14 cellular contexts compared by ENCODE assay signal in the genomic region with DNA sequence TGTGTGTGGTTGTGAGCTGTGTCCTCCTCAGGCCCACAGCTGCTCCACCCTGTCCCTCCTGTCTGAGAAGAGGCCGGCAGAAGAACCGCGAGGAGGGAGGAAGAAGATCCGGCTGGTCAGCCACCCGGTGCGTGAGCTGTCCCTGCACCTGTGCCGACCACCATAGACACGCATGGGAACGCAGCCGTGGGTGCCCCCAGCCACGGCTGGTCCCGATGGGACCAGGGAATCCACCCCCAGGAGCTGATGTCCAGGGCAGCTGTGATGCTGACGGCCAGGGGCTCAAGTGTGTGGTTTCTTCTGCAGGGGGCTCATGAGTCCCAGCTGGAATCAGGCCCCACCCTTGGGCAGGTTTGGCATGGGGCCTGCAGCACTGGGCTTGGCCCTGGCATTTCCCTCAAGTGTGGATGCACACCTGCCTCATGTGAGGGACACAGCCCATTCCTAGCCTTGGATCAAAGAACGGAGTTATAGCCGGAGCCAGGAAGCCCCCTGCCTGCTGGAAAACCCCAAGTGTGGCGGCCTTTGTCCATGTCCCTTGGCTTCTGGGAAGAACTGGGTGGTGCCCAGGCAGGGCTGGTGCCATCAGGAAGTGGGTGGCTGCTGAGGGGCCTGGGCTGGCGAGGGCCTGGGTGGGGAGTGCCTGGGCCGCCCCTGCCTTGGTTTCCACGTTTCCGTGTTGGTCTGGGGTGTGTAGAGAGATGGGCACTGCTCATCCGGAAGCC. TPM values are rescaled to one million over a fixed set of nuclear protein-coding genes. Genes with fewer than 3 reads are reported as not detected.
DNase-seq lines count a peak whose midpoint lies in the region; ATAC-seq, FAIRE-seq and TF ChIP-seq lines count a peak whose summit lies in the region.
"Had no signal": no experiment of that assay in that cellular context is flagged by ENCODE, and none has a peak within 500 bp of the region (broad histone marks: within the 10 kb centered on the region; RNA-seq: fewer than 3 reads in every experiment).

No MANE protein-coding gene starts in this region.

- H3K27ac ChIP-seq in K562 (ENCODE audit: extremely low read depth, low read depth, low read length) = no peak overlapping the region
- no peak overlapping the region for H3K27ac ChIP-seq in osteoblast (ENCODE audit: low read depth, low read length)
- H3K27ac ChIP-seq: gastrocnemius medialis, pancreas had no signal

- H3K4me3 ChIP-seq in K562 (no peak overlapping the region), osteoblast (ENCODE audit: insufficient read depth, low read length) (no peak overlapping the region)
- H3K4me3 ChIP-seq: gastrocnemius medialis, pancreas had no signal

- no peak overlapping the region for H3K9ac ChIP-seq in K562 (ENCODE audit: insufficient read depth in 1 of 2, low read depth in 2 of 2, low read length in 2 of 2)

- H3K27me3 ChIP-seq in K562 (ENCODE audit: control insufficient read depth in 2 of 2, insufficient read depth in 2 of 2, low read length in 2 of 2) (no peaks in the 10 kb centered on the region), osteoblast (ENCODE audit: insufficient read depth, low read length) (no peaks in the 10 kb centered on the region)
- H3K27me3 ChIP-seq: gastrocnemius medialis, pancreas had no signal

- TF ChIP-seq EP300 in K562 (IDR thresholded peaks at IDR 0.05; ENCODE audit: low read length) = no peak

- 89% methylated on average over 17 of the region's 21 CpGs for WGBS in K562 (ENCODE audit: insufficient coverage, low coverage, missing lambda C conversion rate)

- no peak for DNase-seq in HFFc6
- DNase-seq in K562 (ENCODE audit: extremely low read depth in 1 of 4, low spot score in 3 of 4) = no peak
- DNase-seq in osteoblast (ENCODE audit: insufficient read length, low spot score, missing footprints) = peak; percentile 84
- no peak for DNase-seq in NCI-H2227 treated with DMSO at 0.1 percent for 48 hours (lab: John Stamatoyannopoulos, UW)
- no peak for DNase-seq in stimulated activated CD4-positive, alpha-beta T cell treated with anti-CD3 and anti-CD28 coated beads, Interleukin-15, amount 100 ng/mL, for 24 hours
- DNase-seq: activated naive CD8-positive, alpha-beta T cell treated with anti-CD3 and anti-CD28 coated beads for 36 hours; cortex of kidney; gastrocnemius medialis; GOT3; NCI-H774 had no signal

- no peak for ATAC-seq in K562
- ATAC-seq in HG03159 (IDR thresholded peaks at IDR 0.05; ENCODE audit: unreplicated experiment) = no peak

- FAIRE-seq in K562 (lab: Jason Lieb, UNC) = no peak
- FAIRE-seq: pancreas had no signal

- TF ChIP-seq RAD21 in K562 (CRISPR knock-in tag; conservative IDR thresholded peaks at IDR 0.05 in 1 of 2, IDR thresholded peaks at IDR 0.05 in 1 of 2) = no peak

- H3K79me2 ChIP-seq in K562 (ENCODE audit: control insufficient read depth, insufficient read depth, low read length) (no peaks in the 10 kb centered on the region), osteoblast (ENCODE audit: insufficient read depth, low read length) (no peaks in the 10 kb centered on the region)

- H2AFZ ChIP-seq in K562 (ENCODE audit: low read depth, low read length) (no peak overlapping the region), osteoblast (ENCODE audit: low read length) (no peak overlapping the region)

- in situ Hi-C loops in K562 (cut with MboI) = no loop called here

- H3K4me3 Mint-ChIP-seq in HFFc6 = no peak overlapping the region; the same call in 1 of the 2 replicates
- H3K4me3 Mint-ChIP-seq: activated naive CD8-positive, alpha-beta T cell treated with anti-CD3 and anti-CD28 coated beads for 36 hours; stimulated activated naive CD8-positive, alpha-beta T cell treated with anti-CD3 and anti-CD28 coated beads, Interleukin-15, Interleukin-2, amounts not matched to agents 100 ng/mL and 50 ng/mL, for 24 hours had no signal

- H3K4me1 Mint-ChIP-seq in HFFc6 (ENCODE audit: low read depth) = peaks cover 2% of the 10 kb centered on the region; the same call in 1 of the 2 replicates

- H3K9me3 Mint-ChIP-seq in HFFc6 = no peaks in the 10 kb centered on the region
- H3K9me3 Mint-ChIP-seq: activated naive CD8-positive, alpha-beta T cell treated with anti-CD3 and anti-CD28 coated beads for 36 hours; IgD-negative memory B cell; stimulated activated naive CD8-positive, alpha-beta T cell treated with anti-CD3 and anti-CD28 coated beads, Interleukin-15, Interleukin-2, amounts not matched to agents 100 ng/mL and 50 ng/mL, for 24 hours had no signal

- TF ChIP-seq CTCF in HFFc6 (IDR thresholded peaks at IDR 0.05) = no peak
- TF ChIP-seq CTCF in K562 (IDR thresholded peaks at IDR 0.05 in 2 of 3, conservative IDR thresholded peaks at IDR 0.05 in 1 of 3; ENCODE audit: insufficient read depth in 2 of 3, low read depth in 1 of 3, low read length in 3 of 3) = no peak
- TF ChIP-seq CTCF in osteoblast (IDR thresholded peaks at IDR 0.05; ENCODE audit: extremely low read depth, low read depth, low read length) = no peak

- peaks cover 36% of the 10 kb centered on the region for H3K27me3 Mint-ChIP-seq in HFFc6 (ENCODE audit: insufficient read depth)
- H3K27me3 Mint-ChIP-seq: IgD-negative memory B cell; stimulated activated naive CD8-positive, alpha-beta T cell treated with anti-CD3 and anti-CD28 coated beads, Interleukin-15, Interleukin-2, amounts not matched to agents 100 ng/mL and 50 ng/mL, for 24 hours had no signal

- no peaks in the 10 kb centered on the region for H4K20me1 ChIP-seq in K562 (replicated peaks; ENCODE audit: control insufficient read depth, insufficient read depth, low read length)
- H4K20me1 ChIP-seq in osteoblast (ENCODE audit: insufficient read depth, low read length) = no peaks in the 10 kb centered on the region

- H3K9me3 ChIP-seq in K562 (replicated peaks; ENCODE audit: control insufficient read depth, insufficient read depth, low read depth, low read length) (no peaks in the 10 kb centered on the region), osteoblast (ENCODE audit: low read depth, low read length) (no peaks in the 10 kb centered on the region)
- H3K9me3 ChIP-seq: gastrocnemius medialis, pancreas had no signal

- peak overlapping the region; percentile 61; the same call in 1 of the 2 replicates for H3K27ac Mint-ChIP-seq in HFFc6
- H3K27ac Mint-ChIP-seq: activated naive CD8-positive, alpha-beta T cell treated with anti-CD3 and anti-CD28 coated beads for 36 hours; stimulated activated naive CD8-positive, alpha-beta T cell treated with anti-CD3 and anti-CD28 coated beads, Interleukin-15, Interleukin-2, amounts not matched to agents 100 ng/mL and 50 ng/mL, for 24 hours had no signal

- H3K4me2 ChIP-seq in K562 (ENCODE audit: insufficient read depth, low read length) (no peak overlapping the region), osteoblast (ENCODE audit: insufficient read depth, low read length) (no peak overlapping the region)

- TF ChIP-seq POLR2A in K562 (conservative IDR thresholded peaks at IDR 0.05) = no peak

- H3K9me1 ChIP-seq in K562 (ENCODE audit: control insufficient read depth, insufficient read depth, low read length) = no peaks in the 10 kb centered on the region

- H3K4me1 ChIP-seq in K562 (replicated peaks in 1 of 2; ENCODE audit: control insufficient read depth in 2 of 2, insufficient read depth in 2 of 2, low read length in 2 of 2) (peaks cover 3 to 75% of the 10 kb centered on the region in 2 experiments; a peak in 4 of 5 replicates), osteoblast (ENCODE audit: insufficient read depth, low read length) (peaks cover 4% of the 10 kb centered on the region)

- POLR2A ChIA-PET in K562 (lab: Yijun Ruan, JAX) = interaction anchor here (0.5 to 1.3 kb wide), 3 partner anchors 10 to 199 kb away, joined by 3 to 6 read pairs (median 4); no protein-coding TSS in a partner anchor

- intact Hi-C loops in K562 (cut with micrococcal nuclease) = no loop called here

- H3K36me3 ChIP-seq in K562 (ENCODE audit: control insufficient read depth, insufficient read depth, low read length) (peaks cover 37% of the 10 kb centered on the region; the same call in 2 of the 3 replicates), osteoblast (ENCODE audit: insufficient read depth, low read length) (peaks cover 3% of the 10 kb centered on the region)
- H3K36me3 ChIP-seq: pancreas had no signal

- BruUV-seq in K562 (replicated peaks; lab: Mats Ljungman, UMichigan) = no TSS peak

- CTCF ChIA-PET in K562 (lab: Yijun Ruan, JAX; ENCODE audit: low intra/inter-chr PET ratio) = no interaction called here

- no peaks in the 10 kb centered on the region; the same call in 1 of the 2 replicates for H3K36me3 Mint-ChIP-seq in HFFc6 (ENCODE audit: low read depth)
- H3K36me3 Mint-ChIP-seq: IgD-negative memory B cell had no signal

RNA-seq across cellular contexts. Expression of a gene that starts 4.6 kb away (rescaled TPM):
- 1 to 10 TPM in 3 of 6 experiments, under 1 TPM in 3; 0.33 to 1.8 (median 1.1) TPM for total RNA-seq in HFFc6 (2021; fragmentation: NEBNext Ultra II Directional; extraction: Animal tissue kit (Norgen Biotek cat#: 25700))
- total RNA-seq in K562 (2011; cell fraction: chromatin; rRNA removed; ENCODE audit: low replicate concordance) = not detected in 2 replicates
- total RNA-seq in K562 (2011; cell fraction: nucleolus; rRNA removed) = 4.9 and 6.3 TPM in 2 replicates
- not detected in 2 replicates for total RNA-seq in K562 (2011; cell fraction: nucleoplasm; rRNA removed)
- total RNA-seq in K562 (2014; rRNA removed) (0.32 and 3.8 TPM in 2 replicates), K562 (2014; rRNA removed; fragmentation: Illumina TruSeq; extraction: Trizol) (not detected in 2 replicates), K562 (2015; rRNA removed; fragmentation: Illumina TruSeq; extraction: Trizol) (0.19 TPM in 1 of 2 replicates, not detected in the other), K562 (2021) (not detected in 2 replicates), osteoblast (2.1 and 2.9 TPM in 2 replicates)
- polyA plus RNA-seq in K562 (2011; rRNA removed) (0.10 and 0.37 TPM in 2 replicates), K562 (2014; fragmentation: Illumina TruSeq; extraction: Trizol) (not detected in 2 replicates), K562 (2014; fragmentation: Nextera tagmentation; extraction: Ambion mirVana) (not detected), K562 (2014; rRNA removed) (3.2 and 3.5 TPM in 2 replicates)
- polyA plus RNA-seq in K562 (2011; cell fraction: cytosol; rRNA removed) = 1.1 and 5.8 TPM in 2 replicates
- 1.4 and 13.8 TPM in 2 replicates for polyA plus RNA-seq in K562 (2011; cell fraction: nucleus; rRNA removed)
- 0.87 and 1.3 TPM in 2 replicates for polyA plus RNA-seq in K562 (2012)
- not detected in 2 replicates for polyA minus RNA-seq in K562 (2011; rRNA and poly(A)+ RNA removed)
- polyA minus RNA-seq in K562 (2011; cell fraction: cytosol; rRNA and poly(A)+ RNA removed) = not detected in 2 replicates
- polyA minus RNA-seq in K562 (2011; cell fraction: nucleus; rRNA and poly(A)+ RNA removed) = 1.2 TPM in 1 of 2 replicates, not detected in the other
- total RNA-seq: activated naive CD8-positive, alpha-beta T cell treated with anti-CD3 and anti-CD28 coated beads for 36 hours had no signal
- polyA plus RNA-seq: IgD-negative memory B cell had no signal

RNA-seq across cellular contexts. Expression of a gene that starts 15.9 kb away (rescaled TPM):
- total RNA-seq in HFFc6 (2021; fragmentation: NEBNext Ultra II Directional; extraction: Animal tissue kit (Norgen Biotek cat#: 25700)) = 10 to 100 TPM; 35.1 to 44.2 (median 37.4) TPM
- total RNA-seq in K562 (2011; cell fraction: chromatin; rRNA removed; ENCODE audit: low replicate concordance) = 98.6 and 222 TPM in 2 replicates
- 116 and 124 TPM in 2 replicates for total RNA-seq in K562 (2011; cell fraction: nucleolus; rRNA removed)
- 75.6 and 81.5 TPM in 2 replicates for total RNA-seq in K562 (2011; cell fraction: nucleoplasm; rRNA removed)
- total RNA-seq in K562 (2014; rRNA removed) (64.3 and 74.1 TPM in 2 replicates), K562 (2014; rRNA removed; fragmentation: Illumina TruSeq; extraction: Trizol) (16.1 and 19.1 TPM in 2 replicates), K562 (2015; rRNA removed; fragmentation: Illumina TruSeq; extraction: Trizol) (37.3 and 37.7 TPM in 2 replicates), K562 (2021) (64.0 and 78.9 TPM in 2 replicates), osteoblast (21.7 and 23.0 TPM in 2 replicates)
- polyA plus RNA-seq in K562 (2011; rRNA removed) (37.5 and 39.5 TPM in 2 replicates), K562 (2014; fragmentation: Illumina TruSeq; extraction: Trizol) (20.0 and 36.3 TPM in 2 replicates), K562 (2014; fragmentation: Nextera tagmentation; extraction: Ambion mirVana) (1 to 10 TPM; 2.2 to 6.0 TPM), K562 (2014; rRNA removed) (66.9 and 70.5 TPM in 2 replicates)
- polyA plus RNA-seq in K562 (2011; cell fraction: cytosol; rRNA removed) = 52.0 and 57.8 TPM in 2 replicates
- 132 and 147 TPM in 2 replicates for polyA plus RNA-seq in K562 (2011; cell fraction: nucleus; rRNA removed)
- 44.1 and 48.2 TPM in 2 replicates for polyA plus RNA-seq in K562 (2012)
- 18.4 and 33.9 TPM in 2 replicates for polyA minus RNA-seq in K562 (2011; rRNA and poly(A)+ RNA removed)
- 14.4 and 22.2 TPM in 2 replicates for polyA minus RNA-seq in K562 (2011; cell fraction: cytosol; rRNA and poly(A)+ RNA removed)
- polyA minus RNA-seq in K562 (2011; cell fraction: nucleus; rRNA and poly(A)+ RNA removed) = 46.2 and 62.4 TPM in 2 replicates

RNA-seq across cellular contexts. Expression of a gene that starts 16.0 kb away (rescaled TPM):
- 10 to 100 TPM; 18.3 to 22.9 (median 19.6) TPM for total RNA-seq in HFFc6 (2021; fragmentation: NEBNext Ultra II Directional; extraction: Animal tissue kit (Norgen Biotek cat#: 25700))
- 20.3 and 73.7 TPM in 2 replicates for total RNA-seq in K562 (2011; cell fraction: chromatin; rRNA removed; ENCODE audit: low replicate concordance)
- total RNA-seq in K562 (2011; cell fraction: nucleolus; rRNA removed) = 43.4 and 48.4 TPM in 2 replicates
- 35.6 and 47.3 TPM in 2 replicates for total RNA-seq in K562 (2011; cell fraction: nucleoplasm; rRNA removed)
- 19.4 and 26.6 TPM in 2 replicates for total RNA-seq in K562 (2014; rRNA removed)
- total RNA-seq in K562 (2014; rRNA removed; fragmentation: Illumina TruSeq; extraction: Trizol) = 2.2 and 2.4 TPM in 2 replicates
- total RNA-seq in K562 (2015; rRNA removed; fragmentation: Illumina TruSeq; extraction: Trizol) = 7.9 and 8.4 TPM in 2 replicates
- 22.5 and 25.4 TPM in 2 replicates for total RNA-seq in K562 (2021)
- 7.4 and 10.7 TPM in 2 replicates for polyA plus RNA-seq in K562 (2011; rRNA removed)
- 6.2 and 15.4 TPM in 2 replicates for polyA plus RNA-seq in K562 (2011; cell fraction: cytosol; rRNA removed)
- polyA plus RNA-seq in K562 (2011; cell fraction: nucleus; rRNA removed) = 40.8 and 67.3 TPM in 2 replicates
- 14.8 and 18.0 TPM in 2 replicates for polyA plus RNA-seq in K562 (2012)
- polyA plus RNA-seq in K562 (2014; fragmentation: Illumina TruSeq; extraction: Trizol) = 5.6 and 10.9 TPM in 2 replicates
- polyA plus RNA-seq in K562 (2014; fragmentation: Nextera tagmentation; extraction: Ambion mirVana) = under 1 TPM; 0.14 to 0.21 TPM
- polyA plus RNA-seq in K562 (2014; rRNA removed) = 24.1 and 27.7 TPM in 2 replicates
- polyA minus RNA-seq in K562 (2011; rRNA and poly(A)+ RNA removed) = 2.7 and 4.6 TPM in 2 replicates
- 11.6 and 12.8 TPM in 2 replicates for polyA minus RNA-seq in K562 (2011; cell fraction: cytosol; rRNA and poly(A)+ RNA removed)
- polyA minus RNA-seq in K562 (2011; cell fraction: nucleus; rRNA and poly(A)+ RNA removed) = 9.8 and 11.2 TPM in 2 replicates
- 15.6 and 18.8 TPM in 2 replicates for total RNA-seq in osteoblast

RNA-seq across cellular contexts. Expression of a gene that starts 33.8 kb away (rescaled TPM):
- total RNA-seq in HFFc6 (2021; fragmentation: NEBNext Ultra II Directional; extraction: Animal tissue kit (Norgen Biotek cat#: 25700)) = 10 to 100 TPM; 19.0 to 26.8 (median 22.7) TPM
- 274 and 684 TPM in 2 replicates for total RNA-seq in K562 (2011; cell fraction: chromatin; rRNA removed; ENCODE audit: low replicate concordance)
- total RNA-seq in K562 (2011; cell fraction: nucleolus; rRNA removed) = 188 TPM in 2 replicates
- 175 and 176 TPM in 2 replicates for total RNA-seq in K562 (2011; cell fraction: nucleoplasm; rRNA removed)
- total RNA-seq in K562 (2014; rRNA removed) (27.7 and 32.0 TPM in 2 replicates), K562 (2014; rRNA removed; fragmentation: Illumina TruSeq; extraction: Trizol) (11.3 and 12.0 TPM in 2 replicates), K562 (2015; rRNA removed; fragmentation: Illumina TruSeq; extraction: Trizol) (14.0 and 15.4 TPM in 2 replicates), K562 (2021) (53.1 and 61.0 TPM in 2 replicates), osteoblast (10.9 and 11.8 TPM in 2 replicates)
- polyA plus RNA-seq in K562 (2011; rRNA removed) (25.2 and 34.3 TPM in 2 replicates), K562 (2014; fragmentation: Illumina TruSeq; extraction: Trizol) (17.9 and 20.1 TPM in 2 replicates), K562 (2014; fragmentation: Nextera tagmentation; extraction: Ambion mirVana) (under 1 TPM; 0.36 to 0.45 TPM), K562 (2014; rRNA removed) (31.8 and 35.7 TPM in 2 replicates)
- 10.0 and 23.6 TPM in 2 replicates for polyA plus RNA-seq in K562 (2011; cell fraction: cytosol; rRNA removed)
- polyA plus RNA-seq in K562 (2011; cell fraction: nucleus; rRNA removed) = 238 and 368 TPM in 2 replicates
- 10.8 and 25.1 TPM in 2 replicates for polyA plus RNA-seq in K562 (2012)
- 48.3 and 49.0 TPM in 2 replicates for polyA minus RNA-seq in K562 (2011; rRNA and poly(A)+ RNA removed)
- 14.8 and 14.9 TPM in 2 replicates for polyA minus RNA-seq in K562 (2011; cell fraction: cytosol; rRNA and poly(A)+ RNA removed)
- 63.7 and 84.3 TPM in 2 replicates for polyA minus RNA-seq in K562 (2011; cell fraction: nucleus; rRNA and poly(A)+ RNA removed)

RNA-seq across cellular contexts. Expression of a gene that starts 38.6 kb away (rescaled TPM):
- 1 to 10 TPM in 5 of 6 experiments, under 1 TPM in 1; 0.77 to 3.2 (median 1.5) TPM for total RNA-seq in HFFc6 (2021; fragmentation: NEBNext Ultra II Directional; extraction: Animal tissue kit (Norgen Biotek cat#: 25700))
- 14.9 and 42.3 TPM in 2 replicates for total RNA-seq in K562 (2011; cell fraction: chromatin; rRNA removed; ENCODE audit: low replicate concordance)
- total RNA-seq in K562 (2011; cell fraction: nucleolus; rRNA removed) = 45.7 and 51.0 TPM in 2 replicates
- 22.8 and 23.8 TPM in 2 replicates for total RNA-seq in K562 (2011; cell fraction: nucleoplasm; rRNA removed)
- total RNA-seq in K562 (2014; rRNA removed) (65.6 and 79.2 TPM in 2 replicates), K562 (2014; rRNA removed; fragmentation: Illumina TruSeq; extraction: Trizol) (6.8 and 8.8 TPM in 2 replicates), K562 (2015; rRNA removed; fragmentation: Illumina TruSeq; extraction: Trizol) (29.4 and 29.9 TPM in 2 replicates), K562 (2021) (50.2 and 52.4 TPM in 2 replicates), osteoblast (1.1 and 2.1 TPM in 2 replicates)
- polyA plus RNA-seq in K562 (2011; rRNA removed) (30.9 and 37.6 TPM in 2 replicates), K562 (2014; fragmentation: Illumina TruSeq; extraction: Trizol) (20.3 and 36.0 TPM in 2 replicates), K562 (2014; fragmentation: Nextera tagmentation; extraction: Ambion mirVana) (under 1 TPM; 0.70 to 0.85 TPM), K562 (2014; rRNA removed) (58.0 and 60.2 TPM in 2 replicates)
- polyA plus RNA-seq in K562 (2011; cell fraction: cytosol; rRNA removed) = 51.3 and 126 TPM in 2 replicates
- polyA plus RNA-seq in K562 (2011; cell fraction: nucleus; rRNA removed) = 98.8 and 152 TPM in 2 replicates
- polyA plus RNA-seq in K562 (2012) = 20.9 and 32.0 TPM in 2 replicates
- polyA minus RNA-seq in K562 (2011; rRNA and poly(A)+ RNA removed) = 4.9 and 7.8 TPM in 2 replicates
- polyA minus RNA-seq in K562 (2011; cell fraction: cytosol; rRNA and poly(A)+ RNA removed) = 17.1 and 19.4 TPM in 2 replicates
- polyA minus RNA-seq in K562 (2011; cell fraction: nucleus; rRNA and poly(A)+ RNA removed) = 7.1 and 9.2 TPM in 2 replicates
